ENCODE assay signal across 23 cellular contexts in genomic region chr11:134369656-134370525, GRCh38. TPM values are rescaled to one million over a fixed set of nuclear protein-coding genes. Genes with fewer than 3 reads are reported as not detected.
DNase-seq lines count a peak whose midpoint lies in the region; ATAC-seq and TF ChIP-seq lines count a peak whose summit lies in the region.
"Had no signal": no experiment of that assay in that cellular context is flagged by ENCODE, and none has a peak within 500 bp of the region (broad histone marks: within the 10 kb centered on the region; RNA-seq: fewer than 3 reads in every experiment).

No MANE protein-coding gene starts in this region.

- no peaks in the 10 kb centered on the region for H3K36me3 Mint-ChIP-seq in chondrocyte (ENCODE audit: low read depth)
- H3K36me3 Mint-ChIP-seq in T-cell, result no peaks in the 10 kb centered on the region

- CTCF ChIA-PET in HEK293 (lab: Yijun Ruan, JAX), result interaction anchor here (0.6 to 0.7 kb wide), 2 partner anchors 22 to 1120 kb away, joined by 3 read pairs; no protein-coding TSS in a partner anchor
- CTCF ChIA-PET in T-cell (lab: Charles Lee), result no interaction called here

- ATAC-seq in mucosa of descending colon (no peak), T-cell (replicated peaks in 1 of 4) (no peak)
- ATAC-seq: HepG2, K562 had no signal

- POLR2A ChIA-PET in HEK293 (lab: Yijun Ruan, JAX), result no interaction called here
- POLR2A ChIA-PET in T-cell (lab: Charles Lee), result no interaction called here

- no peak for TF ChIP-seq POLR2A in spleen (IDR thresholded peaks at IDR 0.05)

- H3K4me1 Mint-ChIP-seq in chondrocyte (ENCODE audit: low read depth) (no peaks in the 10 kb centered on the region), T-cell (no peaks in the 10 kb centered on the region)

- H3K4me3 Mint-ChIP-seq in chondrocyte (ENCODE audit: unreplicated experiment) (no peak overlapping the region), T-cell (no peak overlapping the region)
- H3K4me3 Mint-ChIP-seq: CD4-positive, alpha-beta T cell had no signal

- DNase-seq in chondrocyte (ENCODE audit: low spot score) (peak; percentile 83), mucosa of descending colon (peak in 2 of 3 donors; percentile 21 to 27), spleen (peak; percentile 59), NCI-H2107 (lab: John Stamatoyannopoulos, UW) (no peak), MG63 (no peak), NCI-H1694 (lab: John Stamatoyannopoulos, UW) (no peak), T-cell (no peak)
- DNase-seq: BE2C; CD4-positive, alpha-beta T cell; COR-L47; DMS79 treated with DMSO at 0.1 percent for 48 hours; H7; NCI-H1092 treated with DMSO at 0.1 percent for 48 hours; NCI-H1436 treated with DMSO at 0.1 percent for 48 hours; NCI-H2029; NCI-H2171 treated with DMSO at 0.1 percent for 48 hours; NCI-H446; NCI-H526; SHP77 had no signal

- H3K27me3 ChIP-seq in spleen (replicated peaks in 1 of 7), result peaks cover 0 to 7% (median 0%) of the 10 kb centered on the region in 7 donors
- no peaks in the 10 kb centered on the region for H3K27me3 ChIP-seq in MG63
- H3K27me3 ChIP-seq: BE2C had no signal

- no peak for TF ChIP-seq CTCF in HEK293 (tag by site-specific recombination; IDR thresholded peaks at IDR 0.05)
- no peak for TF ChIP-seq CTCF in chondrocyte (IDR thresholded peaks at IDR 0.05)
- no peak for TF ChIP-seq CTCF in mucosa of descending colon (IDR thresholded peaks at IDR 0.05)
- TF ChIP-seq CTCF in spleen (IDR thresholded peaks at IDR 0.05 in 8 of 11, conservative IDR thresholded peaks at IDR 0.05 in 3 of 11), result no peak

- H3K9me3 Mint-ChIP-seq in chondrocyte (ENCODE audit: low read depth) (no peaks in the 10 kb centered on the region), T-cell (no peaks in the 10 kb centered on the region)
- H3K9me3 Mint-ChIP-seq: CD4-positive, alpha-beta T cell had no signal

- H3K4me3 ChIP-seq in HEK293 (ENCODE audit: low read depth, low read length) (no peak overlapping the region), mucosa of descending colon (no peak overlapping the region), spleen (no peak overlapping the region), MG63 (no peak overlapping the region)
- H3K4me3 ChIP-seq: K562 had no signal

- H3K27ac ChIP-seq in HEK293 (ENCODE audit: extremely low read depth, low read depth, low read length), result no peak overlapping the region
- H3K27ac ChIP-seq in spleen, result no peak overlapping the region
- H3K27ac ChIP-seq: HL-60 had no signal

- H3K9me3 ChIP-seq in HEK293 (ENCODE audit: control insufficient read depth, insufficient read depth, low read depth, low read length) (no peaks in the 10 kb centered on the region), mucosa of descending colon (no peaks in the 10 kb centered on the region), spleen (no peaks in the 10 kb centered on the region), MG63 (no peaks in the 10 kb centered on the region)
- H3K9me3 ChIP-seq: BE2C had no signal

- intact Hi-C loops in mucosa of descending colon (cut with DNase I, micrococcal nuclease) (no loop called here), spleen (cut with DNase I; ENCODE audit: low total_unique reads) (no loop called here)

- H3K36me3 ChIP-seq in HEK293 (ENCODE audit: control insufficient read depth in 2 of 2, insufficient read depth in 1 of 2, low read length in 2 of 2) (peaks cover 0 to 28% of the 10 kb centered on the region in 2 experiments; a peak in 1 of 3 replicates), mucosa of descending colon (ENCODE audit: low read depth) (no peaks in the 10 kb centered on the region), spleen (no peaks in the 10 kb centered on the region), MG63 (no peaks in the 10 kb centered on the region)
- H3K36me3 ChIP-seq: BE2C had no signal

- no peaks in the 10 kb centered on the region for H3K4me1 ChIP-seq in HEK293 (ENCODE audit: control insufficient read depth, insufficient read depth, low read length)
- H3K4me1 ChIP-seq in mucosa of descending colon (ENCODE audit: low read depth), result no peaks in the 10 kb centered on the region
- H3K4me1 ChIP-seq in spleen, result no peaks in the 10 kb centered on the region
- H3K4me1 ChIP-seq: BE2C had no signal

- H3K27ac Mint-ChIP-seq in chondrocyte (ENCODE audit: unreplicated experiment) (no peak overlapping the region), T-cell (no peak overlapping the region)
- H3K27ac Mint-ChIP-seq: CD4-positive, alpha-beta T cell had no signal

- peaks cover 8% of the 10 kb centered on the region for H3K27me3 Mint-ChIP-seq in chondrocyte (ENCODE audit: low read depth)
- no peaks in the 10 kb centered on the region for H3K27me3 Mint-ChIP-seq in T-cell
- H3K27me3 Mint-ChIP-seq: CD4-positive, alpha-beta T cell had no signal

- WGBS in spleen, 5 donors, result 85 to 94% (median 88%) methylated on average over 30 of the region's 30 CpGs

TF ChIP-seq in HEK293, 187 proteins besides CTCF, POLR2A, EP300 and RAD21:
- TF ChIP-seq ZNF645 (tag by site-specific recombination; IDR thresholded peaks at IDR 0.05) (no peak), SP2 (tag by site-specific recombination; IDR thresholded peaks at IDR 0.05) (no peak), ZNF501 (tag by site-specific recombination; IDR thresholded peaks at IDR 0.05) (no peak), ZNF354C (tag by site-specific recombination; IDR thresholded peaks at IDR 0.05; ENCODE audit: borderline replicate concordance, low read depth) (no peak), ZNF585B (tag by site-specific recombination; IDR thresholded peaks at IDR 0.05) (no peak), ELK4 (IDR thresholded peaks at IDR 0.05; ENCODE audit: borderline replicate concordance, low read depth, low read length) (no peak), EGR2 (tag by site-specific recombination; IDR thresholded peaks at IDR 0.05; ENCODE audit: low read depth) (peak; percentile 45; the same call in 1 of the 2 replicates)

RNA-seq across cellular contexts. Expression of gene GLB1L2, which starts 38.1 kb away (rescaled TPM):
- 0.34 to 0.74 TPM (median 0.35 TPM) in 3 replicates for total RNA-seq in chondrocyte
- 10 to 100 TPM; 21.5 to 27.9 (median 26.9) TPM for total RNA-seq in mucosa of descending colon
- 1 to 10 TPM in 1 of 7 donors, under 1 TPM in 5, not detected in 1; 0.36 to 1.5 (median 0.65) TPM for total RNA-seq in spleen
- under 1 TPM; 0.29 to 0.48 (median 0.46) TPM for polyA plus RNA-seq in spleen
- 11.6 and 15.0 TPM in 2 replicates for total RNA-seq in MG63 (2014; rRNA removed; shearing (Covaris generic); ENCODE audit: low replicate concordance)
- 1 to 10 TPM; 1.4 to 3.6 (median 2.3) TPM for total RNA-seq in T-cell

RNA-seq across cellular contexts. Expression of gene B3GAT1, which starts 42.2 kb away (rescaled TPM):
- total RNA-seq in chondrocyte, result 0.27 to 0.62 TPM (median 0.37 TPM) in 3 replicates
- under 1 TPM; 0.09 to 0.38 (median 0.22) TPM for total RNA-seq in mucosa of descending colon
- total RNA-seq in spleen, result 1 to 10 TPM in 6 of 7 donors, under 1 TPM in 1; 0.81 to 4.0 (median 1.7) TPM
- polyA plus RNA-seq in spleen, result 1 to 10 TPM in 1 of 3 donors, under 1 TPM in 2; 0.43 to 2.1 (median 0.96) TPM
- 0.43 TPM in 1 of 2 replicates, not detected in the other for total RNA-seq in MG63 (2014; rRNA removed; shearing (Covaris generic); ENCODE audit: low replicate concordance)
- 1 to 10 TPM in 4 of 5 donors, under 1 TPM in 1; 0.38 to 6.1 (median 1.3) TPM for total RNA-seq in T-cell
- total RNA-seq: HepG2 had no signal
- polyA plus RNA-seq: HepG2 had no signal

Comparison
In these comparisons a context has a peak if more than half of its experiments do, and no peak if none do; other contexts are left out.
1. DNase-seq: peak in chondrocyte (single experiment), mucosa of descending colon (2 of 3) and spleen (single experiment); none in NCI-H2107 (single experiment), MG63 (single experiment), NCI-H1694 (single experiment) and T-cell (0 of 34).